19 cellular contexts compared by ENCODE assay signal in genomic region chr6:156347251-156348049, GRCh38.
DNase-seq lines count a peak whose midpoint lies in the region; ATAC-seq and TF ChIP-seq lines count a peak whose summit lies in the region.
"Had no signal": no experiment of that assay in that cellular context is flagged by ENCODE, and none has a peak within 500 bp of the region (broad histone marks: within the 10 kb centered on the region; RNA-seq: fewer than 3 reads in every experiment).

No MANE protein-coding gene starts in this region.

- H3K27ac ChIP-seq in AG04450 (ENCODE audit: low read depth, low read length) (no peak overlapping the region), SK-N-MC (peak overlapping the region; percentile 76), fibroblast of lung (ENCODE audit: insufficient read depth, low read length) (no peak overlapping the region), osteoblast (ENCODE audit: low read depth, low read length) (no peak overlapping the region)
- H3K27ac ChIP-seq: KMS-11, RWPE1 had no signal

- DNase-seq in AG04450 (ENCODE audit: low read depth, low spot score), result peak; percentile 33
- peak; percentile 44 for DNase-seq in HT1080 (ENCODE audit: low read depth)
- DNase-seq in SK-N-MC (ENCODE audit: low read depth, low spot score), result no peak
- DNase-seq in fibroblast of lung (ENCODE audit: low read depth in 2 of 2), result peak; percentile 10 to 34
- no peak for DNase-seq in HK-2 (ENCODE audit: unreplicated experiment)
- no peak for DNase-seq in COLO668 (lab: John Stamatoyannopoulos, UW; ENCODE audit: unreplicated experiment)
- DNase-seq in osteoblast (ENCODE audit: insufficient read length, low spot score, missing footprints), result no peak
- DNase-seq: activated CD4-positive, alpha-beta T cell treated with anti-CD3 and anti-CD28 coated beads, Interleukin-2, amount 50 U/mL, for 1 hour; activated gamma-delta T cell treated with Interleukin-2 at 50 U/mL for 16 hours; effector memory CD8-positive, alpha-beta T cell; HFFc6; mammary epithelial cell; NCI-H1417 treated with DMSO at 0.1 percent for 48 hours; NCI-H446; SW 1271 had no signal

- H4K20me1 ChIP-seq in fibroblast of lung (ENCODE audit: control insufficient read depth, extremely low read depth, insufficient read depth, low read length) (no peaks in the 10 kb centered on the region), osteoblast (ENCODE audit: insufficient read depth, low read length) (no peaks in the 10 kb centered on the region)

- no peak overlapping the region for H3K4me3 ChIP-seq in AG04450 (ENCODE audit: low read depth, low read length)
- H3K4me3 ChIP-seq in SK-N-MC, result peak overlapping the region; percentile 41
- H3K4me3 ChIP-seq in fibroblast of lung (replicated peaks in 1 of 4; ENCODE audit: control extremely low read depth in 1 of 4, insufficient read depth in 1 of 4, low read depth in 3 of 4, low read length in 4 of 4), result no peak overlapping the region
- no peak overlapping the region for H3K4me3 ChIP-seq in osteoblast (ENCODE audit: insufficient read depth, low read length)

- ATAC-seq in GM19397 (IDR thresholded peaks at IDR 0.05; ENCODE audit: unreplicated experiment), result no peak
- ATAC-seq: effector memory CD8-positive, alpha-beta T cell; stimulated activated effector memory CD8-positive, alpha-beta T cell treated with anti-CD3 and anti-CD28 coated beads, Interleukin-12 subunit alpha, Interleukin-12 subunit beta, amount 100 ng/mL, for 72 hours had no signal

- H3K27me3 ChIP-seq in AG04450 (ENCODE audit: control insufficient read depth, insufficient read depth, low read length) (no peaks in the 10 kb centered on the region), fibroblast of lung (ENCODE audit: control insufficient read depth, insufficient read depth, low read length) (no peaks in the 10 kb centered on the region), osteoblast (ENCODE audit: insufficient read depth, low read length) (no peaks in the 10 kb centered on the region)

- H3K4me1 ChIP-seq in fibroblast of lung (ENCODE audit: control insufficient read depth, extremely low read depth, insufficient read depth, low read length), result no peaks in the 10 kb centered on the region
- H3K4me1 ChIP-seq in osteoblast (ENCODE audit: insufficient read depth, low read length), result no peaks in the 10 kb centered on the region

- H3K36me3 ChIP-seq in SK-N-MC (ENCODE audit: insufficient read depth, low read length) (no peaks in the 10 kb centered on the region), fibroblast of lung (ENCODE audit: control insufficient read depth, insufficient read depth, low read length) (no peaks in the 10 kb centered on the region), osteoblast (ENCODE audit: insufficient read depth, low read length) (no peaks in the 10 kb centered on the region)

- no peak overlapping the region for H3K4me2 ChIP-seq in fibroblast of lung (ENCODE audit: extremely low read depth, insufficient read depth, low read length)
- no peak overlapping the region for H3K4me2 ChIP-seq in osteoblast (ENCODE audit: insufficient read depth, low read length)
- H3K4me2 ChIP-seq: KMS-11 had no signal

- POLR2A ChIA-PET in AG04450 (lab: Yijun Ruan, JAX), result no interaction called here

- H3K9ac ChIP-seq in SK-N-MC (ENCODE audit: insufficient read length) (no peak overlapping the region), fibroblast of lung (ENCODE audit: insufficient read depth, low read length) (no peak overlapping the region)
- H3K9ac ChIP-seq: KMS-11 had no signal

- no peaks in the 10 kb centered on the region for H3K9me3 ChIP-seq in AG04450 (ENCODE audit: control insufficient read depth, insufficient read depth, low read length)
- H3K9me3 ChIP-seq in SK-N-MC (ENCODE audit: low read depth, low read length), result no peaks in the 10 kb centered on the region
- no peaks in the 10 kb centered on the region for H3K9me3 ChIP-seq in fibroblast of lung (ENCODE audit: control insufficient read depth, insufficient read depth, low read depth, low read length)
- no peaks in the 10 kb centered on the region for H3K9me3 ChIP-seq in osteoblast (ENCODE audit: low read depth, low read length)

- H2AFZ ChIP-seq in fibroblast of lung (ENCODE audit: low read length), result no peak overlapping the region
- H2AFZ ChIP-seq in osteoblast (ENCODE audit: low read length), result no peak overlapping the region

- CTCF ChIA-PET in AG04450 (lab: Charles Lee), result no interaction called here

- TF ChIP-seq CTCF in AG04450 (IDR thresholded peaks at IDR 0.05; ENCODE audit: low read depth, low read length) (no peak), fibroblast of lung (conservative IDR thresholded peaks at IDR 0.05 in 1 of 2, IDR thresholded peaks at IDR 0.05 in 1 of 2; ENCODE audit: low read depth in 1 of 2, low read length in 2 of 2) (no peak), osteoblast (IDR thresholded peaks at IDR 0.05; ENCODE audit: extremely low read depth, low read depth, low read length) (no peak)

- H3K79me2 ChIP-seq in fibroblast of lung (ENCODE audit: control insufficient read depth, insufficient read depth, low read length) (no peaks in the 10 kb centered on the region), osteoblast (ENCODE audit: insufficient read depth, low read length) (no peaks in the 10 kb centered on the region)

Comparison
In these comparisons a context has a peak if more than half of its experiments do, and no peak if none do; other contexts are left out.
1. DNase-seq: peak in AG04450 (single experiment), HT1080 (single experiment) and fibroblast of lung (2 of 2); none in SK-N-MC (single experiment), HK-2 (single experiment), COLO668 (single experiment) and osteoblast (single experiment).